ENCODE assay signal across 20 cellular contexts in the genomic region with DNA sequence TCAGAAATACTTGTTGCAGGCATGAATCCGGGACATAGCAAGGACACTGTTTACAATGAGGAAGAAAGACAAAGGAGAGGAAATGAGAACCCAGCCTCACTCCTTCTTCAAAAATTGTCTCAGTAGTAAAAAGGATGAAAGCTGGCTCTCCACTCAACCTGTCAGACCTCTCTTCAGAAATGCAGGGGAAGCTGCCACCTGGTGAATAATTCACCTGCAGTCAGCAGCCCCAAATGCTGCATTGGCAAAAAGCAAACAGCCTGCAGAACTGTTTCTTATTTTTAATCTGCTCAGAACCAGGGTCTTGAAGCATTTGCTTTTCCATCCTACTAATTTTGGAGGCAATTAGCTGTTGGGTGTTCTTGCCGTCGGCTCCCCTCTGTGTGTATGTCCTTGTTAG.
DNase-seq lines count a peak whose midpoint lies in the region; ATAC-seq and TF ChIP-seq lines count a peak whose summit lies in the region.
"Had no signal": no experiment of that assay in that cellular context is flagged by ENCODE, and none has a peak within 500 bp of the region (broad histone marks: within the 10 kb centered on the region; RNA-seq: fewer than 3 reads in every experiment).

No MANE protein-coding gene starts in this region.

- H3K9ac ChIP-seq in mesendoderm (ENCODE audit: low read length) = no peak overlapping the region
- no peak overlapping the region for H3K9ac ChIP-seq in stomach smooth muscle (ENCODE audit: low read length in 2 of 2)
- H3K9ac ChIP-seq: GM23248 had no signal

- H3K27me3 ChIP-seq in mesendoderm (ENCODE audit: insufficient read depth, low read length, poor library complexity) (no peaks in the 10 kb centered on the region), stomach smooth muscle (ENCODE audit: control insufficient read depth in 1 of 2, insufficient read depth in 2 of 2, low read length in 2 of 2) (no peaks in the 10 kb centered on the region), prostate gland (replicated peaks; ENCODE audit: insufficient read depth) (no peaks in the 10 kb centered on the region)

- H2AK5ac ChIP-seq in mesendoderm (ENCODE audit: low read length) = no peak overlapping the region

- H3K79me1 ChIP-seq in mesendoderm (ENCODE audit: low read length) = no peaks in the 10 kb centered on the region

- intact Hi-C loops in OCI-LY7 (cut with micrococcal nuclease; ENCODE audit: unreplicated experiment) (no loop called here), prostate gland (cut with DNase I) (no loop called here)

- peak overlapping the region; percentile 38 for H3K56ac ChIP-seq in mesendoderm (ENCODE audit: low read length)

- H3K4ac ChIP-seq in mesendoderm (ENCODE audit: low read depth, low read length) = no peak overlapping the region

- peaks cover 0 to 4% of the 10 kb centered on the region in 2 donors for H3K9me3 ChIP-seq in stomach smooth muscle (ENCODE audit: control insufficient read depth in 2 of 2, low read length in 2 of 2)
- H3K9me3 ChIP-seq in OCI-LY7 (ENCODE audit: low read length) = no peaks in the 10 kb centered on the region
- H3K9me3 ChIP-seq in prostate gland = no peaks in the 10 kb centered on the region

- H3K4me3 ChIP-seq in mesendoderm (ENCODE audit: low read length) = no peak overlapping the region
- H3K4me3 ChIP-seq in stomach smooth muscle (ENCODE audit: low read length in 2 of 2) = peak overlapping the region in 1 of 2 donors; percentile 20
- no peak overlapping the region for H3K4me3 ChIP-seq in OCI-LY7 (ENCODE audit: low read depth, low read length, poor library complexity, severe bottlenecking)
- no peak overlapping the region for H3K4me3 ChIP-seq in prostate gland
- H3K4me3 ChIP-seq: GM23248, K562 had no signal

- no peaks in the 10 kb centered on the region for H3K9me2 ChIP-seq in OCI-LY7 (ENCODE audit: insufficient read depth, low read length)

- TF ChIP-seq POLR2A in prostate gland (IDR thresholded peaks at IDR 0.05) = no peak

- H4K8ac ChIP-seq in mesendoderm (ENCODE audit: low read depth, low read length) = no peak overlapping the region

- H4K20me1 ChIP-seq in OCI-LY7 (ENCODE audit: insufficient read depth, low read length) = no peaks in the 10 kb centered on the region

- WGBS in mesendoderm (ENCODE audit: extremely low coverage, insufficient coverage, low lambda C conversion rate) = no CpG with 5 or more reads among the region's 3 CpGs
- 56% methylated on average over 3 of the region's 3 CpGs for WGBS in prostate gland

- H2BK120ac ChIP-seq in mesendoderm (ENCODE audit: low read depth, low read length) = no peak overlapping the region

- H3K18ac ChIP-seq in mesendoderm (ENCODE audit: low read length) = peak overlapping the region; percentile 9

- CTCF ChIA-PET in OCI-LY7 (lab: Charles Lee; ENCODE audit: unreplicated experiment) = no interaction called here

- H3K4me1 ChIP-seq in mesendoderm (ENCODE audit: control insufficient read depth, low read depth, low read length) (no peaks in the 10 kb centered on the region), stomach smooth muscle (ENCODE audit: control insufficient read depth, insufficient read depth, low read length) (peaks cover 26% of the 10 kb centered on the region), OCI-LY7 (ENCODE audit: insufficient read depth, low read length, poor library complexity, severe bottlenecking) (no peaks in the 10 kb centered on the region), prostate gland (replicated peaks) (no peaks in the 10 kb centered on the region)

- TF ChIP-seq CTCF in OCI-LY7 (conservative IDR thresholded peaks at IDR 0.05; ENCODE audit: low read length) = no peak
- no peak for TF ChIP-seq CTCF in prostate gland (IDR thresholded peaks at IDR 0.05)

- H3K27ac ChIP-seq in mesendoderm (ENCODE audit: low read depth, low read length) (no peak overlapping the region), stomach smooth muscle (ENCODE audit: low read length) (peak overlapping the region; percentile 73), OCI-LY7 (ENCODE audit: low read depth, low read length, poor library complexity, severe bottlenecking) (no peak overlapping the region), prostate gland (no peak overlapping the region)
- H3K27ac ChIP-seq: GM23248, HL-60, RWPE1 had no signal

- H3K79me2 ChIP-seq in mesendoderm (ENCODE audit: control insufficient read depth, insufficient read depth, low read length) = no peaks in the 10 kb centered on the region
- no peaks in the 10 kb centered on the region for H3K79me2 ChIP-seq in OCI-LY7 (ENCODE audit: insufficient read depth, low read depth, low read length)

- no peak overlapping the region for H3K23ac ChIP-seq in mesendoderm (ENCODE audit: low read length)

- H4K5ac ChIP-seq in mesendoderm (ENCODE audit: low read length) = no peak overlapping the region

- no peak for ATAC-seq in HG02642 (IDR thresholded peaks at IDR 0.05; ENCODE audit: poor library complexity, unreplicated experiment)
- ATAC-seq: K562 had no signal

- POLR2A ChIA-PET in OCI-LY7 (lab: Charles Lee) = interaction anchor here (0.6 kb wide), 1 partner anchor 512 kb away, joined by 3 read pairs; no protein-coding TSS in a partner anchor

- H3K4me2 ChIP-seq in mesendoderm (ENCODE audit: low read length) (no peak overlapping the region), OCI-LY7 (ENCODE audit: low read length) (no peak overlapping the region)

- no peak overlapping the region for H2BK15ac ChIP-seq in mesendoderm (replicated peaks; ENCODE audit: low read depth)

- H2BK5ac ChIP-seq in mesendoderm (ENCODE audit: low read length) = peak overlapping the region; percentile 43

- BruUV-seq in OCI-LY7 (replicated peaks; lab: Mats Ljungman, UMichigan) = no TSS peak

- peak; percentile 27 for DNase-seq in DMS79 treated with DMSO at 0.1 percent for 48 hours (lab: John Stamatoyannopoulos, UW)
- DNase-seq in DMS79 (lab: John Stamatoyannopoulos, UW) = no peak
- DNase-seq in RPMI8226 = peak; percentile 80
- no peak for DNase-seq in mesendoderm
- DNase-seq in OCI-LY7 (ENCODE audit: low spot score) = no peak
- no peak for DNase-seq in prostate gland (ENCODE audit: low spot score)
- DNase-seq: 8988T, C1 segment of cervical spinal cord, DMS 273 treated with DMSO at 0.1 percent for 48 hours, GM23248, NCI-H1048, NCI-H146, NCI-H2081 treated with DMSO at 0.1 percent for 48 hours, NCI-H510A, OCI-M1 had no signal

- H2AFZ ChIP-seq in OCI-LY7 (ENCODE audit: low read length) = no peak overlapping the region
- H2AFZ ChIP-seq: GM23248 had no signal

- H3K36me3 ChIP-seq in mesendoderm (ENCODE audit: control insufficient read depth, insufficient read depth, low read length) (no peaks in the 10 kb centered on the region), stomach smooth muscle (ENCODE audit: control insufficient read depth in 2 of 2, insufficient read depth in 2 of 2, low read length in 2 of 2) (no peaks in the 10 kb centered on the region), OCI-LY7 (ENCODE audit: insufficient read depth, low read length) (no peaks in the 10 kb centered on the region), prostate gland (no peaks in the 10 kb centered on the region)

Comparison
In these comparisons a context has a peak if more than half of its experiments do, and no peak if none do; other contexts are left out.
1. DNase-seq: peak in DMS79 treated with DMSO at 0.1 percent for 48 hours (single experiment) and RPMI8226 (single experiment); none in DMS79 (single experiment), mesendoderm (single experiment), OCI-LY7 (single experiment) and prostate gland (single experiment).